Comparison of ENCODE assay signal across 11 cellular contexts in the genomic region with DNA sequence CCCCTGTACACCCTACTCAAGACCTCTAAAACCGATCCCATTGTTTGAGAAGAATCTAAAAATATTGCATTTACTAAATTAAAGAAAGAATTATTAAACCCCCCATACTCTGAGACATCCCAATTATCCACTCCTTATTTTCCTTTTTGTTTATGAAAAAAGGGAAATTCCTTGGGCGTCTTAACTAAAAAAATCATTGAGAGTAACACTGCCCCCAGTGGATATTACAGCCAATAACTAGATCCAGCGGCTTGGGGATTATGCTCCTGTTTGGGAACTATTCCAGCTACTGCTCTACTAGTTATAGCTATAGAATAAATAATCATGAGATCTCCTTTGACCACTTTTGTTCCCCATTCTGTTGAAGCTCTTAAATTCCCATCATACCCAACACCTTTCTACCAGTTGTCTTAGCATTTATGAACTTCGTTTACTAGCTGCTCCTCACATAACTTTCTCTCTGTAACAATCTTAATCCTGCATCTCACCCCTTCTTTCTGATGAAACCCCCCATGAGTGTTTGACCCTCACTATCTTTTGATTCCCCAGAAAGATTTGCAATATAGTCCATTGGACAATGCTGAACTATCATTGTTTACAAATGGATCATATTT. TPM values are rescaled to one million over a fixed set of nuclear protein-coding genes. Genes with fewer than 3 reads are reported as not detected.
DNase-seq lines count a peak whose midpoint lies in the region; ATAC-seq and TF ChIP-seq lines count a peak whose summit lies in the region.
"Had no signal": no experiment of that assay in that cellular context is flagged by ENCODE, and none has a peak within 500 bp of the region (broad histone marks: within the 10 kb centered on the region; RNA-seq: fewer than 3 reads in every experiment).

No MANE protein-coding gene starts in this region.

- no peak overlapping the region for H2AK9ac ChIP-seq in IMR-90 (replicated peaks; ENCODE audit: low read depth, low read length, poor library complexity)

- no peak overlapping the region for H2AFZ ChIP-seq in IMR-90 (replicated peaks; ENCODE audit: low read length, poor library complexity)

- TF ChIP-seq RAD21 in IMR-90 (IDR thresholded peaks at IDR 0.05; ENCODE audit: low read length), result peak; percentile 23; the same call in 1 of the 2 replicates

- no peak overlapping the region for H3K4me3 Mint-ChIP-seq in Caco-2 (ENCODE audit: unreplicated experiment)

- no peaks in the 10 kb centered on the region for H3K4me1 Mint-ChIP-seq in Caco-2 (ENCODE audit: low read depth, unreplicated experiment)

- no peak overlapping the region for H3K56ac ChIP-seq in IMR-90 (ENCODE audit: extremely low read depth, insufficient read depth, low read length)

- no peak overlapping the region for H3K9ac ChIP-seq in IMR-90 (ENCODE audit: low read depth, low read length)

- H3K79me1 ChIP-seq in IMR-90 (ENCODE audit: low read depth in 1 of 2, low read length in 2 of 2), result no peaks in the 10 kb centered on the region

- H3K27me3 Mint-ChIP-seq in Caco-2 (ENCODE audit: insufficient read depth, unreplicated experiment), result no peaks in the 10 kb centered on the region

- no peak overlapping the region for H3K23ac ChIP-seq in IMR-90 (ENCODE audit: low read depth, low read length)

- H2BK5ac ChIP-seq in IMR-90 (ENCODE audit: low read depth, low read length, poor library complexity, severe bottlenecking), result no peak overlapping the region

- no peak overlapping the region for H3K4ac ChIP-seq in IMR-90 (ENCODE audit: low read depth, low read length)

- WGBS in IMR-90 (ENCODE audit: extremely low coverage in 2 of 2, insufficient read length in 1 of 2), 2 experiments, result 60% methylated on average over 1 of the region's 4 CpGs; no CpG with 5 or more reads in 1 of the 2 experiments
- 46 to 48% methylated on average over 4 of the region's 4 CpGs for WGBS in body of pancreas, 2 donors

- TF ChIP-seq POLR2A in IMR-90 (IDR thresholded peaks at IDR 0.05; ENCODE audit: low read depth, low read length) (no peak), body of pancreas (IDR thresholded peaks at IDR 0.05) (no peak)

- H3K4me3 ChIP-seq in Caco-2 (ENCODE audit: low read depth, low read length) (no peak overlapping the region), IMR-90 (ENCODE audit: insufficient read depth, low read depth, low read length) (no peak overlapping the region), body of pancreas (no peak overlapping the region), right atrium auricular region (no peak overlapping the region)
- H3K4me3 ChIP-seq: SJSA1 had no signal

- H4K5ac ChIP-seq in IMR-90 (ENCODE audit: low read depth, low read length), result no peak overlapping the region

- CTCF ChIA-PET in Caco-2 (lab: Charles Lee), result interaction anchor here (1.0 kb wide), 1 partner anchor 61 kb away, joined by 3 read pairs; no protein-coding TSS in a partner anchor
- CTCF ChIA-PET in IMR-90 (lab: Yijun Ruan, JAX), result interaction anchor here (0.7 to 1.4 kb wide), 5 partner anchors 10 to 483 kb away, joined by 3 to 6 read pairs (median 3); no protein-coding TSS in a partner anchor

- peak; percentile 66 for ATAC-seq in IMR-90 (ENCODE audit: low read depth)
- ATAC-seq in body of pancreas, result peak; percentile 68
- ATAC-seq in HG03175 (IDR thresholded peaks at IDR 0.05; ENCODE audit: unreplicated experiment), result no peak

- POLR2A ChIA-PET in Caco-2 (lab: Charles Lee) (no interaction called here), IMR-90 (lab: Charles Lee; ENCODE audit: unreplicated experiment) (no interaction called here)

- no peak overlapping the region for H3K4me2 ChIP-seq in IMR-90 (ENCODE audit: low read depth, low read length)

- intact Hi-C loops in Caco-2 (cut with micrococcal nuclease; ENCODE audit: unreplicated experiment) (no loop called here), IMR-90 (cut with micrococcal nuclease) (no loop called here), body of pancreas (cut with DNase I) (no loop called here)

- no peak overlapping the region for H3K14ac ChIP-seq in IMR-90 (replicated peaks; ENCODE audit: low read depth, low read length)

- H3K36me3 Mint-ChIP-seq in Caco-2 (ENCODE audit: insufficient read depth, unreplicated experiment), result no peaks in the 10 kb centered on the region

- no peak overlapping the region for H3K27ac Mint-ChIP-seq in Caco-2 (ENCODE audit: unreplicated experiment)

- no peaks in the 10 kb centered on the region for H3K9me1 ChIP-seq in IMR-90 (ENCODE audit: insufficient read depth, low read length)

- H3K27me3 ChIP-seq in Caco-2 (replicated peaks; ENCODE audit: control insufficient read depth, insufficient read depth, low read length), result no peaks in the 10 kb centered on the region
- peaks cover 12% of the 10 kb centered on the region for H3K27me3 ChIP-seq in IMR-90 (ENCODE audit: control insufficient read depth, insufficient read depth, low read length)
- no peaks in the 10 kb centered on the region for H3K27me3 ChIP-seq in body of pancreas
- H3K27me3 ChIP-seq in right atrium auricular region, result no peaks in the 10 kb centered on the region
- H3K27me3 ChIP-seq: SJSA1 had no signal

- no peak overlapping the region for H2BK20ac ChIP-seq in IMR-90 (ENCODE audit: low read depth, low read length)

- H2BK15ac ChIP-seq in IMR-90 (ENCODE audit: low read depth, low read length), result no peak overlapping the region

- H4K91ac ChIP-seq in IMR-90 (ENCODE audit: insufficient read depth, low read depth, low read length), result no peak overlapping the region

- in situ Hi-C loops in IMR-90 (cut with MboI; ENCODE audit: low sequenced_read_pairs), result loop anchor here (25.0 kb wide), 4 partner anchors 178 to 803 kb away; partner anchors contain the start of genes ARHGAP31 and TEX55

- H3K18ac ChIP-seq in IMR-90 (ENCODE audit: low read depth, low read length), result no peak overlapping the region

- TF ChIP-seq CTCF in Caco-2 (IDR thresholded peaks at IDR 0.05; ENCODE audit: insufficient read depth in 1 of 2, low read depth in 1 of 2, low read length in 1 of 2, severe bottlenecking in 1 of 2, unreplicated experiment in 1 of 2) (peak; percentile 41 to 42), IMR-90 (conservative IDR thresholded peaks at IDR 0.05; ENCODE audit: low read depth, low read length) (peak; percentile 48), body of pancreas (IDR thresholded peaks at IDR 0.05) (peak; percentile 17 to 71 (median 51)), right atrium auricular region (IDR thresholded peaks at IDR 0.05) (peak in 1 of 2 donors; percentile 52)

- H3K27ac ChIP-seq in IMR-90 (ENCODE audit: insufficient read depth, low read length) (no peak overlapping the region), body of pancreas (no peak overlapping the region), right atrium auricular region (no peak overlapping the region)
- H3K27ac ChIP-seq: epithelial cell of prostate, SJSA1 had no signal

- no peak overlapping the region for H4K8ac ChIP-seq in IMR-90 (ENCODE audit: low read depth in 2 of 2, low read length in 2 of 2)

- BruUV-seq in Caco-2 (replicated peaks; lab: Mats Ljungman, UMichigan), result no TSS peak
- BruUV-seq in IMR-90 (replicated peaks; lab: Mats Ljungman, UMichigan), result no TSS peak

- peak in 1 of 2 experiments; percentile 15 for DNase-seq in Caco-2
- DNase-seq in IMR-90, result peak; percentile 49
- DNase-seq in body of pancreas, result peak in 3 of 4 donors; percentile 18 to 29 (median 26)
- peak; percentile 19 for DNase-seq in myocyte (ENCODE audit: low read depth)
- DNase-seq in Ammon's horn (ENCODE audit: low spot score), result no peak
- DNase-seq in GDM1 (lab: John Stamatoyannopoulos, UW), result no peak
- no peak for DNase-seq in right atrium auricular region (ENCODE audit: low spot score)
- DNase-seq: GOT3 had no signal

- peaks cover 12% of the 10 kb centered on the region for H3K9me3 Mint-ChIP-seq in Caco-2 (ENCODE audit: unreplicated experiment)

- no peak overlapping the region for H2BK120ac ChIP-seq in IMR-90 (ENCODE audit: low read depth, low read length)

- no peak overlapping the region for H2AK5ac ChIP-seq in IMR-90 (ENCODE audit: low read depth, low read length)

- H3K36me3 ChIP-seq in Caco-2 (ENCODE audit: control insufficient read depth, insufficient read depth, low read length) (no peaks in the 10 kb centered on the region), IMR-90 (ENCODE audit: control insufficient read depth, insufficient read depth, low read length) (no peaks in the 10 kb centered on the region), body of pancreas (replicated peaks in 1 of 2; ENCODE audit: insufficient read depth in 1 of 2, low read depth in 2 of 2) (no peaks in the 10 kb centered on the region), right atrium auricular region (no peaks in the 10 kb centered on the region)
- H3K36me3 ChIP-seq: SJSA1 had no signal

- no peaks in the 10 kb centered on the region for H3K4me1 ChIP-seq in Caco-2
- no peaks in the 10 kb centered on the region for H3K4me1 ChIP-seq in IMR-90 (ENCODE audit: control insufficient read depth, insufficient read depth, low read length)
- no peaks in the 10 kb centered on the region for H3K4me1 ChIP-seq in body of pancreas
- H3K4me1 ChIP-seq in right atrium auricular region, result no peaks in the 10 kb centered on the region
- H3K4me1 ChIP-seq: SJSA1 had no signal

- no peaks in the 10 kb centered on the region for H3K9me3 ChIP-seq in Caco-2
- H3K9me3 ChIP-seq in IMR-90 (ENCODE audit: control insufficient read depth, insufficient read depth, low read length), result no peaks in the 10 kb centered on the region
- no peaks in the 10 kb centered on the region for H3K9me3 ChIP-seq in body of pancreas
- no peaks in the 10 kb centered on the region for H3K9me3 ChIP-seq in right atrium auricular region
- H3K9me3 ChIP-seq: SJSA1 had no signal

- dilution Hi-C loops in IMR-90 (cut with HindIII; ENCODE audit: low sequenced_read_pairs, unreplicated experiment), result no loop called here

- no peaks in the 10 kb centered on the region for H4K20me1 ChIP-seq in IMR-90 (ENCODE audit: insufficient read depth, low read length)

RNA-seq across cellular contexts. Expression of gene CFAP91, which starts 12.7 kb away (rescaled TPM):
- total RNA-seq in Caco-2 (2022) (not detected in 2 replicates), IMR-90 (2012; rRNA removed) (not detected in 2 replicates), body of pancreas (10 to 100 TPM; 21.5 to 47.8 TPM), myocyte (0.45 and 0.78 TPM in 2 replicates), right atrium auricular region (1 to 10 TPM; 1.5 to 3.1 TPM)
- polyA plus RNA-seq in IMR-90 (2012; rRNA removed), result not detected in 2 replicates
- not detected in 2 replicates for polyA plus RNA-seq in IMR-90 (2012; cell fraction: cytosol; rRNA removed)
- polyA plus RNA-seq in IMR-90 (2012; cell fraction: nucleus; rRNA removed; ENCODE audit: low replicate concordance), result 0.05 TPM in 1 of 2 replicates, not detected in the other
- 0.45 TPM for polyA plus RNA-seq in myocyte (2012)

RNA-seq across cellular contexts. Expression of gene COX17, which starts 12.9 kb away (rescaled TPM):
- 43.6 and 44.9 TPM in 2 replicates for total RNA-seq in Caco-2 (2022)
- 2.0 and 8.6 TPM in 2 replicates for total RNA-seq in IMR-90 (2012; rRNA removed)
- 24.5 and 31.7 TPM in 2 replicates for polyA plus RNA-seq in IMR-90 (2012; rRNA removed)
- polyA plus RNA-seq in IMR-90 (2012; cell fraction: cytosol; rRNA removed), result 6.0 and 14.4 TPM in 2 replicates
- polyA plus RNA-seq in IMR-90 (2012; cell fraction: nucleus; rRNA removed; ENCODE audit: low replicate concordance), result 1.1 and 6.1 TPM in 2 replicates
- total RNA-seq in body of pancreas, result 10 to 100 TPM; 13.8 to 29.6 TPM
- total RNA-seq in myocyte, result 48.2 and 62.2 TPM in 2 replicates
- polyA plus RNA-seq in myocyte (2012), result 119 TPM
- total RNA-seq in right atrium auricular region, result 10 to 100 TPM; 75.8 to 93.9 TPM

RNA-seq across cellular contexts. Expression of gene POPDC2, which starts 29.8 kb away (rescaled TPM):
- 0.77 and 1.4 TPM in 2 replicates for total RNA-seq in Caco-2 (2022)
- under 0.01 TPM in 2 replicates for total RNA-seq in IMR-90 (2012; rRNA removed)
- 0.29 and 0.32 TPM in 2 replicates for polyA plus RNA-seq in IMR-90 (2012; rRNA removed)
- polyA plus RNA-seq in IMR-90 (2012; cell fraction: cytosol; rRNA removed), result 0.05 and 0.11 TPM in 2 replicates
- 1.0 and 2.2 TPM in 2 replicates for polyA plus RNA-seq in IMR-90 (2012; cell fraction: nucleus; rRNA removed; ENCODE audit: low replicate concordance)
- total RNA-seq in body of pancreas, result under 1 TPM; 0.78 to 0.99 TPM
- total RNA-seq in myocyte, result 3.5 and 4.2 TPM in 2 replicates
- 8.4 TPM for polyA plus RNA-seq in myocyte (2012)
- 100 to 1,000 TPM; 679 to 853 TPM for total RNA-seq in right atrium auricular region

Comparison
In these comparisons a context has a peak if more than half of its experiments do, and no peak if none do; other contexts are left out.
1. DNase-seq: peak in IMR-90 (single experiment), body of pancreas (3 of 4) and myocyte (single experiment); none in Ammon's horn (single experiment), GDM1 (single experiment) and right atrium auricular region (single experiment).
2. RNA of gene CFAP91, which starts 12.7 kb away (total RNA-seq): 21.5 to 47.8 TPM in body of pancreas; 1.5 to 3.1 TPM in right atrium auricular region, 0.45 to 0.78 TPM in myocyte, not detected in Caco-2 and not detected in IMR-90; every median in the first group is over 4 times any median in the second.
3. RNA of gene POPDC2, which starts 29.8 kb away (total RNA-seq): 679 to 853 TPM in right atrium auricular region; 3.5 to 4.2 TPM in myocyte, 0.78 to 0.99 TPM in body of pancreas, 0.77 to 1.4 TPM in Caco-2 and under 0.01 TPM in IMR-90; every median in the first group is over 100 times any median in the second.